In genomic region chr7:22805227-22805626, GRCh38 we compare ENCODE assay signal across 39 cellular contexts.
"Had no signal": no experiment of that assay in that cellular context is flagged by ENCODE, and none has a peak within 500 bp of the region (broad histone marks: within the 10 kb centered on the region; RNA-seq: fewer than 3 reads in every experiment).

No MANE protein-coding gene starts in this region.

- H3K27ac Mint-ChIP-seq: activated naive CD4-positive, alpha-beta T cell treated with anti-CD3 and anti-CD28 coated beads for 36 hours; activated naive CD4-positive, alpha-beta T cell treated with anti-CD3 and anti-CD28 coated beads, Interleukin-2, amount 10 ng/mL, durations not matched to agents 7 days and 5 days; activated naive CD4-positive, alpha-beta T cell treated with anti-CD3 and anti-CD28 coated beads, Interleukin-2, amount 50 U/mL, for 24 hours; activated naive CD4-positive, alpha-beta T cell treated with anti-CD3 and anti-CD28 coated beads, Interleukin-2, amount 50 U/mL, for 72 hours; activated naive CD8-positive, alpha-beta T cell; activated naive CD8-positive, alpha-beta T cell treated with anti-CD3 and anti-CD28 coated beads for 36 hours; activated naive CD8-positive, alpha-beta T cell treated with anti-CD3 and anti-CD28 coated beads, Interleukin-2, amount 10 ng/mL, durations not matched to agents 7 days and 5 days; activated naive CD8-positive, alpha-beta T cell treated with anti-CD3 and anti-CD28 coated beads, Interleukin-2, amount 50 U/mL, for 24 hours; activated T-cell treated with anti-CD3 and anti-CD28 coated beads, Interleukin-2, amount 50 U/mL, for 24 hours; activated T-cell treated with anti-CD3 and anti-CD28 coated beads, Interleukin-2, amount 50 U/mL, for 72 hours; activated T-helper 1 cell treated with anti-CD3 and anti-CD28 coated beads, Interleukin-12 subunit alpha, Interleukin-12 subunit beta, Interleukin-2, Interleukin-4 antibody, amounts not matched to agents 30 ng/mL and 10 ng/mL and 1 ng/mL, durations not matched to agents 14 hours and 24 hours and 36 hours; activated T-helper 17 cell treated with anti-CD3 and anti-CD28 coated beads, Interleukin-2, amount 50 U/mL, for 72 hours; activated T-helper 2 cell treated with anti-CD3 and anti-CD28 coated beads, Interferon-gamma antibody, Interleukin-2, Interleukin-4, amounts not matched to agents 10 μg/mL and 5 μg/mL and 100 μg/mL, durations not matched to agents 14 hours and 24 hours and 36 hours; brain had no signal

- H3K9me3 ChIP-seq: adrenal gland, ascending aorta, body of pancreas, breast epithelium had no signal

- DNase-seq: activated effector memory CD4-positive, alpha-beta T cell treated with anti-CD3 and anti-CD28 coated beads, Interleukin-2, amount 50 U/mL, for 16 hours; activated effector memory CD4-positive, alpha-beta T cell treated with Interleukin-2 at 50 U/mL for 16 hours; activated gamma-delta T cell; activated gamma-delta T cell treated with Interleukin-2 at 50 U/mL for 16 hours; activated naive CD4-positive, alpha-beta T cell; activated naive CD4-positive, alpha-beta T cell treated with anti-CD3 and anti-CD28 coated beads for 36 hours; activated naive CD4-positive, alpha-beta T cell treated with anti-CD3 and anti-CD28 coated beads, Interleukin-2, amount 10 ng/mL, durations not matched to agents 7 days and 5 days; activated naive CD4-positive, alpha-beta T cell treated with anti-CD3 and anti-CD28 coated beads, Interleukin-2, amount 50 U/mL, for 16 hours; activated naive CD4-positive, alpha-beta T cell treated with Interleukin-2 at 50 U/mL for 16 hours; activated naive CD8-positive, alpha-beta T cell treated with anti-CD3 and anti-CD28 coated beads for 36 hours; activated naive CD8-positive, alpha-beta T cell treated with anti-CD3 and anti-CD28 coated beads, Interleukin-2, amount 10 ng/mL, durations not matched to agents 7 days and 5 days; activated naive CD8-positive, alpha-beta T cell treated with anti-CD3 and anti-CD28 coated beads, Interleukin-2, amount 50 U/mL, for 24 hours; activated T-cell treated with anti-CD3 and anti-CD28 coated beads, Interleukin-2, amount 50 U/mL, for 24 hours; activated T-cell treated with anti-CD3 and anti-CD28 coated beads, Interleukin-2, amount 50 U/mL, for 4 hours; activated T-cell treated with anti-CD3 and anti-CD28 coated beads, Interleukin-2, amount 50 U/mL, for 48 hours; activated T-cell treated with anti-CD3 and anti-CD28 coated beads, Interleukin-2, amount 50 U/mL, for 72 hours; adrenal gland; amniotic stem cell; amygdala; anterior cingulate cortex; aorta; body of pancreas; brain microvascular endothelial cell; caudate nucleus; central memory CD4-positive, alpha-beta T cell; cerebellar nuclear complex had no signal

- ATAC-seq: activated naive CD4-positive, alpha-beta T cell treated with anti-CD3 and anti-CD28 coated beads, Interleukin-2, amount 50 U/mL, for 72 hours; activated naive CD8-positive, alpha-beta T cell treated with anti-CD3 and anti-CD28 coated beads, Interleukin-2, amount 50 U/mL, for 24 hours; activated T-cell treated with anti-CD3 and anti-CD28 coated beads, Interleukin-2, amount 50 U/mL, for 4 hours; activated T-cell treated with anti-CD3 and anti-CD28 coated beads, Interleukin-2, amount 50 U/mL, for 72 hours; activated T-helper 17 cell treated with anti-CD3 and anti-CD28 coated beads, Interleukin-2, amount 50 U/mL, for 72 hours; body of pancreas had no signal

- H3K4me1 Mint-ChIP-seq: activated naive CD4-positive, alpha-beta T cell treated with anti-CD3 and anti-CD28 coated beads, Interleukin-2, amount 10 ng/mL, durations not matched to agents 7 days and 5 days; activated naive CD4-positive, alpha-beta T cell treated with anti-CD3 and anti-CD28 coated beads, Interleukin-2, amount 50 U/mL, for 24 hours; activated naive CD8-positive, alpha-beta T cell treated with anti-CD3 and anti-CD28 coated beads, Interleukin-2, amount 10 ng/mL, durations not matched to agents 7 days and 5 days; activated naive CD8-positive, alpha-beta T cell treated with anti-CD3 and anti-CD28 coated beads, Interleukin-2, amount 50 U/mL, for 24 hours; activated T-helper 17 cell treated with anti-CD3 and anti-CD28 coated beads, Interleukin-2, amount 50 U/mL, for 72 hours; central memory CD8-positive, alpha-beta T cell had no signal

- H3K4me1 ChIP-seq: adrenal gland, ascending aorta, breast epithelium had no signal

- H3K27ac ChIP-seq: adrenal gland, ascending aorta, body of pancreas, brain microvascular endothelial cell, breast epithelium, cardiac muscle cell had no signal

- H3K27me3 ChIP-seq: adrenal gland, ascending aorta, body of pancreas, brain microvascular endothelial cell, breast epithelium, cardiac muscle cell had no signal

- H3K9me3 Mint-ChIP-seq: activated naive CD4-positive, alpha-beta T cell treated with anti-CD3 and anti-CD28 coated beads for 36 hours; activated naive CD4-positive, alpha-beta T cell treated with anti-CD3 and anti-CD28 coated beads, Interleukin-2, amount 10 ng/mL, durations not matched to agents 7 days and 5 days; activated naive CD4-positive, alpha-beta T cell treated with anti-CD3 and anti-CD28 coated beads, Interleukin-2, amount 50 U/mL, for 24 hours; activated naive CD4-positive, alpha-beta T cell treated with anti-CD3 and anti-CD28 coated beads, Interleukin-2, amount 50 U/mL, for 72 hours; activated naive CD8-positive, alpha-beta T cell treated with anti-CD3 and anti-CD28 coated beads for 36 hours; activated naive CD8-positive, alpha-beta T cell treated with anti-CD3 and anti-CD28 coated beads, Interleukin-2, amount 10 ng/mL, durations not matched to agents 7 days and 5 days; activated naive CD8-positive, alpha-beta T cell treated with anti-CD3 and anti-CD28 coated beads, Interleukin-2, amount 50 U/mL, for 24 hours; activated T-cell treated with anti-CD3 and anti-CD28 coated beads, Interleukin-2, amount 50 U/mL, for 24 hours; activated T-cell treated with anti-CD3 and anti-CD28 coated beads, Interleukin-2, amount 50 U/mL, for 4 hours; activated T-cell treated with anti-CD3 and anti-CD28 coated beads, Interleukin-2, amount 50 U/mL, for 72 hours; activated T-helper 1 cell treated with anti-CD3 and anti-CD28 coated beads, Interleukin-12 subunit alpha, Interleukin-12 subunit beta, Interleukin-2, Interleukin-4 antibody, amounts not matched to agents 30 ng/mL and 10 ng/mL and 1 ng/mL, durations not matched to agents 14 hours and 24 hours and 36 hours; activated T-helper 17 cell treated with anti-CD3 and anti-CD28 coated beads, Interleukin-2, amount 50 U/mL, for 72 hours; activated T-helper 2 cell treated with anti-CD3 and anti-CD28 coated beads, Interferon-gamma antibody, Interleukin-2, Interleukin-4, amounts not matched to agents 10 μg/mL and 5 μg/mL and 100 μg/mL, durations not matched to agents 14 hours and 24 hours and 36 hours; central memory CD8-positive, alpha-beta T cell had no signal

- FAIRE-seq: astrocyte, bronchial epithelial cell had no signal

- H3K36me3 Mint-ChIP-seq: activated naive CD4-positive, alpha-beta T cell treated with anti-CD3 and anti-CD28 coated beads, Interleukin-2, amount 10 ng/mL, durations not matched to agents 7 days and 5 days; activated naive CD4-positive, alpha-beta T cell treated with anti-CD3 and anti-CD28 coated beads, Interleukin-2, amount 50 U/mL, for 24 hours; activated naive CD4-positive, alpha-beta T cell treated with anti-CD3 and anti-CD28 coated beads, Interleukin-2, amount 50 U/mL, for 72 hours; activated naive CD8-positive, alpha-beta T cell; activated naive CD8-positive, alpha-beta T cell treated with anti-CD3 and anti-CD28 coated beads for 36 hours; activated naive CD8-positive, alpha-beta T cell treated with anti-CD3 and anti-CD28 coated beads, Interleukin-2, amount 10 ng/mL, durations not matched to agents 7 days and 5 days; brain had no signal

- H3K27me3 Mint-ChIP-seq: activated naive CD8-positive, alpha-beta T cell; activated T-helper 17 cell treated with anti-CD3 and anti-CD28 coated beads, Interleukin-2, amount 50 U/mL, for 72 hours; brain had no signal

- H3K36me3 ChIP-seq: adrenal gland, ascending aorta, brain microvascular endothelial cell, breast epithelium, cardiac muscle cell had no signal

- H3K4me3 ChIP-seq: adrenal gland, ascending aorta, body of pancreas, breast epithelium, cardiac muscle cell had no signal

- H3K4me3 Mint-ChIP-seq: activated naive CD4-positive, alpha-beta T cell treated with anti-CD3 and anti-CD28 coated beads for 36 hours; activated naive CD4-positive, alpha-beta T cell treated with anti-CD3 and anti-CD28 coated beads, Interleukin-2, amount 10 ng/mL, durations not matched to agents 7 days and 5 days; activated naive CD4-positive, alpha-beta T cell treated with anti-CD3 and anti-CD28 coated beads, Interleukin-2, amount 50 U/mL, for 24 hours; activated naive CD8-positive, alpha-beta T cell; activated naive CD8-positive, alpha-beta T cell treated with anti-CD3 and anti-CD28 coated beads for 36 hours; activated naive CD8-positive, alpha-beta T cell treated with anti-CD3 and anti-CD28 coated beads, Interleukin-2, amount 10 ng/mL, durations not matched to agents 7 days and 5 days; activated naive CD8-positive, alpha-beta T cell treated with anti-CD3 and anti-CD28 coated beads, Interleukin-2, amount 50 U/mL, for 24 hours; activated T-cell treated with anti-CD3 and anti-CD28 coated beads, Interleukin-2, amount 50 U/mL, for 24 hours; activated T-cell treated with anti-CD3 and anti-CD28 coated beads, Interleukin-2, amount 50 U/mL, for 4 hours; activated T-cell treated with anti-CD3 and anti-CD28 coated beads, Interleukin-2, amount 50 U/mL, for 72 hours; activated T-helper 1 cell treated with anti-CD3 and anti-CD28 coated beads, Interleukin-12 subunit alpha, Interleukin-12 subunit beta, Interleukin-2, Interleukin-4 antibody, amounts not matched to agents 30 ng/mL and 10 ng/mL and 1 ng/mL, durations not matched to agents 14 hours and 24 hours and 36 hours; activated T-helper 17 cell treated with anti-CD3 and anti-CD28 coated beads, Interleukin-2, amount 50 U/mL, for 72 hours; brain; central memory CD8-positive, alpha-beta T cell had no signal
